In genomic region chr11:33701831-33702230, GRCh38 we compare ENCODE assay signal across 9 cellular contexts. TPM values are rescaled to one million over a fixed set of nuclear protein-coding genes. Genes with fewer than 3 reads are reported as not detected.
DNase-seq lines count a peak whose midpoint lies in the region; ATAC-seq and TF ChIP-seq lines count a peak whose summit lies in the region.
"Had no signal": no experiment of that assay in that cellular context is flagged by ENCODE, and none has a peak within 500 bp of the region (broad histone marks: within the 10 kb centered on the region; RNA-seq: fewer than 3 reads in every experiment).

No MANE protein-coding gene starts in this region.

- dilution Hi-C loops in mammary epithelial cell (cut with HindIII; ENCODE audit: low sequenced_read_pairs), result loop anchor here (5.0 kb wide), 1 partner anchor 35 kb away; the partner anchor contains the start of gene CD59

- TF ChIP-seq EP300 in suprapubic skin (IDR thresholded peaks at IDR 0.05), result no peak

- H3K9ac ChIP-seq in mammary epithelial cell (ENCODE audit: insufficient read depth, low read length), result peak overlapping the region; percentile 83

- TF ChIP-seq POLR2A in NB4 (IDR thresholded peaks at IDR 0.05; ENCODE audit: extremely low read depth, insufficient read length) (no peak), right lobe of liver (IDR thresholded peaks at IDR 0.05) (no peak), suprapubic skin (IDR thresholded peaks at IDR 0.05) (no peak)

- in situ Hi-C loops in mammary epithelial cell (cut with MboI; ENCODE audit: low sequenced_read_pairs in 2 of 2), result no loop called here

- BruUV-seq in mammary epithelial cell (replicated peaks; lab: Mats Ljungman, UMichigan), result no TSS peak

- TF ChIP-seq CTCF in NB4 (IDR thresholded peaks at IDR 0.05; ENCODE audit: low read depth, low read length), result no peak
- no peak for TF ChIP-seq CTCF in mammary epithelial cell (conservative IDR thresholded peaks at IDR 0.05 in 1 of 2, IDR thresholded peaks at IDR 0.05 in 1 of 2; ENCODE audit: extremely low read depth in 1 of 2, insufficient read depth in 1 of 2, low read depth in 1 of 2, low read length in 2 of 2)
- TF ChIP-seq CTCF in right lobe of liver (IDR thresholded peaks at IDR 0.05), result no peak
- no peak for TF ChIP-seq CTCF in suprapubic skin (IDR thresholded peaks at IDR 0.05)

- WGBS in mammary epithelial cell (ENCODE audit: low coverage, missing lambda C conversion rate), result 0% methylated on average over 3 of the region's 3 CpGs
- WGBS in right lobe of liver (ENCODE audit: insufficient coverage, low coverage, low lambda C conversion rate, missing lambda C conversion rate), result 39% methylated on average over 3 of the region's 3 CpGs
- WGBS in suprapubic skin, result 40% methylated on average over 3 of the region's 3 CpGs

- ATAC-seq in right lobe of liver (peak in 3 of 4 donors; percentile 0 to 15 (median 4)), HG02763 (IDR thresholded peaks at IDR 0.05; ENCODE audit: unreplicated experiment) (no peak), HG03442 (IDR thresholded peaks at IDR 0.05; ENCODE audit: unreplicated experiment) (no peak)

- no peaks in the 10 kb centered on the region for H4K20me1 ChIP-seq in mammary epithelial cell (ENCODE audit: insufficient read depth, low read length)

- H3K4me3 ChIP-seq in NB4 (ENCODE audit: low read depth, low read length), result peak overlapping the region; percentile 6
- H3K4me3 ChIP-seq in mammary epithelial cell (replicated peaks in 1 of 3; ENCODE audit: insufficient read depth in 1 of 3, low read depth in 2 of 3, low read length in 3 of 3), result peak overlapping the region in 1 of 3 experiments; percentile 5
- H3K4me3 ChIP-seq in right lobe of liver, result no peak overlapping the region
- H3K4me3 ChIP-seq in suprapubic skin, result no peak overlapping the region

- H2AFZ ChIP-seq in mammary epithelial cell (ENCODE audit: low read depth, low read length), result no peak overlapping the region

- no peak for DNase-seq in NB4 (ENCODE audit: low read depth)
- peak; percentile 91 for DNase-seq in mammary epithelial cell
- no peak for DNase-seq in right lobe of liver
- DNase-seq in suprapubic skin (ENCODE audit: low spot score in 2 of 2), result no peak
- DNase-seq in UCSD-AML1 (lab: John Stamatoyannopoulos, UW; ENCODE audit: unreplicated experiment), result no peak
- DNase-seq in NCI-H187 treated with DMSO at 0.1 percent for 48 hours (lab: John Stamatoyannopoulos, UW), result no peak
- DNase-seq: cortex of kidney had no signal

- H3K27me3 ChIP-seq in mammary epithelial cell (ENCODE audit: insufficient read depth, low read length) (no peaks in the 10 kb centered on the region), right lobe of liver (no peaks in the 10 kb centered on the region), suprapubic skin (no peaks in the 10 kb centered on the region)

- H3K27ac ChIP-seq in mammary epithelial cell (ENCODE audit: insufficient read depth, low read depth, low read length) (peak overlapping the region; percentile 98), right lobe of liver (peak overlapping the region; percentile 20 to 69 (median 67)), suprapubic skin (peak overlapping the region; percentile 74)

- H3K79me2 ChIP-seq in mammary epithelial cell (ENCODE audit: insufficient read depth, low read length), result peaks cover 21% of the 10 kb centered on the region

- CTCF ChIA-PET in mammary epithelial cell (lab: Charles Lee; ENCODE audit: low non-redundant PET), result interaction anchor here (0.7 kb wide), 1 partner anchor 41 kb away, joined by 4 read pairs; no protein-coding TSS in a partner anchor

- H3K36me3 ChIP-seq in mammary epithelial cell (ENCODE audit: insufficient read depth, low read length) (peaks cover 10% of the 10 kb centered on the region), right lobe of liver (no peaks in the 10 kb centered on the region), suprapubic skin (no peaks in the 10 kb centered on the region)

- H3K9me3 ChIP-seq in mammary epithelial cell (replicated peaks; ENCODE audit: insufficient read depth, low read length) (no peaks in the 10 kb centered on the region), right lobe of liver (no peaks in the 10 kb centered on the region), suprapubic skin (no peaks in the 10 kb centered on the region)

- intact Hi-C loops in mammary epithelial cell (cut with micrococcal nuclease), result loop anchor here (1.0 to 2.0 kb wide), 2 partner anchors 12 to 67 kb away; no protein-coding TSS in a partner anchor
- intact Hi-C loops in right lobe of liver (cut with DNase I), result no loop called here

- H3K4me2 ChIP-seq in mammary epithelial cell (ENCODE audit: insufficient read depth, low read depth, low read length), result peak overlapping the region; percentile 75

- peaks cover 84% of the 10 kb centered on the region for H3K4me1 ChIP-seq in mammary epithelial cell (ENCODE audit: insufficient read depth, low read length)
- peaks cover 0 to 63% (median 12%) of the 10 kb centered on the region in 4 donors for H3K4me1 ChIP-seq in right lobe of liver
- peaks cover 56% of the 10 kb centered on the region for H3K4me1 ChIP-seq in suprapubic skin

RNA-seq across cellular contexts. Expression of gene C11orf91, which starts 1.2 kb away (rescaled TPM):
- 1 to 10 TPM in 1 of 2 donors, not detected in 1; 7.6 TPM for total RNA-seq in mammary epithelial cell
- 0.08 TPM for polyA plus RNA-seq in mammary epithelial cell
- polyA minus RNA-seq in mammary epithelial cell, result not detected
- not detected for total RNA-seq in right lobe of liver
- not detected for total RNA-seq in suprapubic skin

RNA-seq across cellular contexts. Expression of gene CD59, which starts 34.4 kb away (rescaled TPM):
- total RNA-seq in mammary epithelial cell (1,000 to 10,000 TPM; 1,038 to 1,326 TPM), right lobe of liver (100 to 1,000 TPM; 145 to 314 (median 197) TPM), suprapubic skin (100 to 1,000 TPM; 309 to 520 (median 422) TPM)
- polyA plus RNA-seq in mammary epithelial cell, result 1,397 TPM
- polyA minus RNA-seq in mammary epithelial cell, result 796 TPM

Comparison
In these comparisons a context has a peak if more than half of its experiments do, and no peak if none do; other contexts are left out.
1. ATAC-seq: peak in right lobe of liver (3 of 4); none in HG02763 (single experiment) and HG03442 (single experiment).
2. Peak in every context shown above with its lines, with median percentiles within 50 percentile points of each other: H3K27ac ChIP-seq.